ENCODE assay signal across 17 cellular contexts in the genomic region with DNA sequence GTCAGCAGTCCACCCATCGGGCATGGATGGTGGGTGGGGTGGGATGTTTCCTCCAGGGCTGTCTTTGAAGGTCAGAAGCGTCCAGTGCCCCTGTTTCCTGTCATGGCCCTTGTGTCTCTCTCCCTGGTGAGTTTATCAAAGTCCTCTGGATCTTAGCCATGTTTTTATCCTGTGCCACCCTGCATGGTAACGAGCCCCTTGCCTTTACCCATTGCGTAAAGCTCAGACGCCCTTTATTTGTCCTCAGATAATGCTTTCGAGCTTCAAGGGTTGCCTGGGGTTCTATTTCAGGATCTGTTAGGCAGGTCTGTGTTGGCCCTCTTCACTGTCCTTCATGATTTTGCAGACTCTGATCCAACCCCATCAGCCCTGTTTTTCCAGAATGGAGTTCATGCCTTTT.
"Had no signal": no experiment of that assay in that cellular context is flagged by ENCODE, and none has a peak within 500 bp of the region (broad histone marks: within the 10 kb centered on the region; RNA-seq: fewer than 3 reads in every experiment).

No MANE protein-coding gene starts in this region.

- H3K27me3 ChIP-seq: sigmoid colon had no signal

- H3K4me3 ChIP-seq: lung, sigmoid colon had no signal

- H3K27ac Mint-ChIP-seq: activated T-helper 1 cell treated with anti-CD3 and anti-CD28 coated beads, Interleukin-12 subunit alpha, Interleukin-12 subunit beta, Interleukin-2, Interleukin-4 antibody, amounts not matched to agents 30 ng/mL and 10 ng/mL and 1 ng/mL, durations not matched to agents 14 hours and 24 hours and 36 hours; T-helper 2 cell treated with Interferon-gamma antibody and Interleukin-4, amounts not matched to agents 5 μg/mL and 100 μg/mL, for 36 hours had no signal

- H3K9me3 Mint-ChIP-seq: activated T-helper 1 cell treated with anti-CD3 and anti-CD28 coated beads, Interleukin-12 subunit alpha, Interleukin-12 subunit beta, Interleukin-2, Interleukin-4 antibody, amounts not matched to agents 30 ng/mL and 10 ng/mL and 1 ng/mL, durations not matched to agents 14 hours and 24 hours and 36 hours; neural crest cell; stimulated activated effector memory CD8-positive, alpha-beta T cell treated with anti-CD3 and anti-CD28 coated beads, Interleukin-12 subunit alpha, Interleukin-12 subunit beta, amount 100 ng/mL, for 72 hours; T-helper 2 cell treated with Interferon-gamma antibody and Interleukin-4, amounts not matched to agents 5 μg/mL and 100 μg/mL, for 36 hours had no signal

- ATAC-seq: stimulated activated effector memory CD8-positive, alpha-beta T cell treated with anti-CD3 and anti-CD28 coated beads, Interleukin-12 subunit alpha, Interleukin-12 subunit beta, amount 100 ng/mL, for 72 hours had no signal

- H3K36me3 ChIP-seq: sigmoid colon had no signal

- H3K9me3 ChIP-seq: sigmoid colon had no signal

- H3K4me3 Mint-ChIP-seq: activated T-helper 1 cell treated with anti-CD3 and anti-CD28 coated beads, Interleukin-12 subunit alpha, Interleukin-12 subunit beta, Interleukin-2, Interleukin-4 antibody, amounts not matched to agents 30 ng/mL and 10 ng/mL and 1 ng/mL, durations not matched to agents 14 hours and 24 hours and 36 hours; neural crest cell; stimulated activated effector memory CD8-positive, alpha-beta T cell treated with anti-CD3 and anti-CD28 coated beads, Interleukin-12 subunit alpha, Interleukin-12 subunit beta, amount 100 ng/mL, for 72 hours; T-helper 2 cell treated with Interferon-gamma antibody and Interleukin-4, amounts not matched to agents 5 μg/mL and 100 μg/mL, for 36 hours had no signal

- DNase-seq: activated CD4-positive, alpha-beta T cell treated with anti-CD3 and anti-CD28 coated beads, Interleukin-2, amount 50 U/mL, for 1 hour; anterior cingulate cortex; central memory CD4-positive, alpha-beta T cell; cortex of kidney; effector CD4-positive, alpha-beta T cell; foreskin fibroblast; glutamatergic neuron; kidney glomerular epithelial cell; midbrain; sigmoid colon; SW 1271; trophoblast cell had no signal

- H3K36me3 Mint-ChIP-seq: stimulated activated effector memory CD8-positive, alpha-beta T cell treated with anti-CD3 and anti-CD28 coated beads, Interleukin-12 subunit alpha, Interleukin-12 subunit beta, amount 100 ng/mL, for 72 hours had no signal
